In the genomic region with DNA sequence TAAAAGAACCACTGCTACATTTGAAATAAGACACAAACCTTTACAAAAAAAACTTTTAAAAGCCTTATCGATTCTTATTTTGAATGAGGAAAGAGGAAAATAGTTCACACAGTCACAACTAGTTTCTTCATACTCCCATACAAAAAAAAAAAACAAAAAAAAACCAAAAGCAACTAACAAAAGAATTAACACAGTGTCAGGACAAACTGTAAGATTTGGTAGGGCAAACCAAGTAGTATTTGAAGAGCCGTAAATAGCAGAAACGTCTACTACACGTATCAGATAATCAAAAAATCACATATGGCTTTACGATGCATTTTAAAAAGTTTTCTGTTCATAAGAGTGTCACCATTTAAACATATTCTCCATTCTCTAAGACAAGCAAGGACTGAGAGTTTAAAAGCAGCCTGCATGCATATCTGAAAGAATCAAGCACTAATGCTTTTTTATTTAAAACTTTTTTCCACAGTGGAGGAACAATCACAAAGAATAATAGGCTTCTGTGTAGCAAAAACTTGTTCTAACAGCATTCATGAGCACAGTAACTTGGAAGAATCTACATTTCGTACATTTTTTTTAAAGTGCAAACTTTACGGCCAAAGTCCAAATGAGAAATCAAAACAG, we compare ENCODE assay signal across 8 cellular contexts. TPM values are rescaled to one million over a fixed set of nuclear protein-coding genes. Genes with fewer than 3 reads are reported as not detected.
DNase-seq lines count a peak whose midpoint lies in the region; ATAC-seq and TF ChIP-seq lines count a peak whose summit lies in the region.

No MANE protein-coding gene starts in this region.

- H3K27ac ChIP-seq in AG04450 (ENCODE audit: low read depth, low read length) (no peak overlapping the region), KOPT-K1 (ENCODE audit: low read depth, low read length, poor library complexity, severe bottlenecking) (peak overlapping the region; percentile 79)

- H3K27me3 ChIP-seq in AG04450 (ENCODE audit: control insufficient read depth, insufficient read depth, low read length) = no peaks in the 10 kb centered on the region

- no peak for TF ChIP-seq CTCF in AG04450 (IDR thresholded peaks at IDR 0.05; ENCODE audit: low read depth, low read length)

- no peaks in the 10 kb centered on the region for H3K9me3 Mint-ChIP-seq in dendritic cell treated with granulocyte-macrophage colony-stimulating factor and Interleukin-4, amounts not matched to agents 40 ng/mL and 50 ng/mL, for 4 days
- H3K9me3 Mint-ChIP-seq in naive B cell = peaks cover 0 to 4% (median 0%) of the 10 kb centered on the region in 7 donors

- DNase-seq in AG04450 (ENCODE audit: low read depth, low spot score) (no peak), naive B cell (no peak), NCI-H1417 treated with DMSO at 0.1 percent for 48 hours (lab: John Stamatoyannopoulos, UW) (no peak), NCI-H2196 treated with DMSO at 0.1 percent for 48 hours (lab: John Stamatoyannopoulos, UW; ENCODE audit: unreplicated experiment) (no peak)

- peak overlapping the region; percentile 97 for H3K4me3 Mint-ChIP-seq in dendritic cell treated with granulocyte-macrophage colony-stimulating factor and Interleukin-4, amounts not matched to agents 40 ng/mL and 50 ng/mL, for 4 days
- peak overlapping the region; percentile 97 to 100 (median 98) for H3K4me3 Mint-ChIP-seq in naive B cell

- no peaks in the 10 kb centered on the region for H3K36me3 ChIP-seq in KOPT-K1 (ENCODE audit: insufficient read depth, low read length)

- H3K4me1 Mint-ChIP-seq in dendritic cell treated with granulocyte-macrophage colony-stimulating factor and Interleukin-4, amounts not matched to agents 40 ng/mL and 50 ng/mL, for 4 days (ENCODE audit: low read depth) = peaks cover 42% of the 10 kb centered on the region
- peaks cover 46 to 73% (median 64%) of the 10 kb centered on the region in 3 donors for H3K4me1 Mint-ChIP-seq in naive B cell

- peak overlapping the region; percentile 99 for H3K27ac Mint-ChIP-seq in dendritic cell treated with granulocyte-macrophage colony-stimulating factor and Interleukin-4, amounts not matched to agents 40 ng/mL and 50 ng/mL, for 4 days
- H3K27ac Mint-ChIP-seq in naive B cell = peak overlapping the region; percentile 27 to 99 (median 97)

- H3K4me3 ChIP-seq in AG04450 (ENCODE audit: low read depth, low read length) = peak overlapping the region; percentile 98

- H3K27me3 Mint-ChIP-seq in dendritic cell treated with granulocyte-macrophage colony-stimulating factor and Interleukin-4, amounts not matched to agents 40 ng/mL and 50 ng/mL, for 4 days = no peaks in the 10 kb centered on the region
- no peaks in the 10 kb centered on the region for H3K27me3 Mint-ChIP-seq in naive B cell

- intact Hi-C loops in dendritic cell treated with granulocyte-macrophage colony-stimulating factor and Interleukin-4, amounts not matched to agents 40 ng/mL and 50 ng/mL, for 4 days (cut with micrococcal nuclease) = loop anchor here (5.0 kb wide), 1 partner anchor 136 kb away; no protein-coding TSS in a partner anchor

- no peaks in the 10 kb centered on the region; the same call in 1 of the 2 replicates for H3K9me3 ChIP-seq in AG04450 (ENCODE audit: control insufficient read depth, insufficient read depth, low read length)
- no peaks in the 10 kb centered on the region for H3K9me3 ChIP-seq in KOPT-K1 (ENCODE audit: insufficient read depth, low read length, poor library complexity, severe bottlenecking)

- POLR2A ChIA-PET in AG04450 (lab: Yijun Ruan, JAX) = interaction anchor here (1.3 kb wide), 1 partner anchor 108 kb away, joined by 6 read pairs; no protein-coding TSS in a partner anchor

- CTCF ChIA-PET in AG04450 (lab: Charles Lee) = interaction anchor here (0.5 to 3.1 kb wide), 7 partner anchors 25 to 212 kb away, joined by 3 to 22 read pairs (median 4); no protein-coding TSS in a partner anchor

- ATAC-seq in naive B cell (ENCODE audit: low read depth in 2 of 2) = no peak
- no peak for ATAC-seq in GM18873 (IDR thresholded peaks at IDR 0.05; ENCODE audit: low FRiP score, unreplicated experiment)
- no peak for ATAC-seq in GM19023 (IDR thresholded peaks at IDR 0.05; ENCODE audit: unreplicated experiment)

- peaks cover 43% of the 10 kb centered on the region for H3K36me3 Mint-ChIP-seq in dendritic cell treated with granulocyte-macrophage colony-stimulating factor and Interleukin-4, amounts not matched to agents 40 ng/mL and 50 ng/mL, for 4 days (ENCODE audit: low read depth)
- peaks cover 2 to 11% of the 10 kb centered on the region in 2 donors for H3K36me3 Mint-ChIP-seq in naive B cell

RNA-seq across cellular contexts. Expression of a gene that starts 2.2 kb away (rescaled TPM):
- 294 and 303 TPM in 2 replicates for polyA plus RNA-seq in AG04450 (2011; rRNA removed)
- polyA minus RNA-seq in AG04450 (2011; rRNA and poly(A)+ RNA removed) = 361 and 502 TPM in 2 replicates
- polyA plus RNA-seq in naive B cell (ENCODE audit: low read depth in 6 of 6) = 10 to 100 TPM; 13.3 to 20.2 (median 16.9) TPM

Comparison
In these comparisons a context has a peak if more than half of its experiments do, and no peak if none do; other contexts are left out.
1. RNA of a gene that starts 2.2 kb away (polyA plus RNA-seq): 294 to 303 TPM in AG04450; 13.3 to 20.2 TPM in naive B cell; every median in the first group is over 10 times any median in the second.